Comparison of ENCODE assay signal across 1 cellular context in genomic region chr1:32775640-32776337, GRCh38.
TF ChIP-seq lines count a peak whose summit lies in the region.

No MANE protein-coding gene starts in this region.

TF ChIP-seq in HEK293, 187 proteins besides CTCF, POLR2A, EP300 and RAD21 (continued from another document):
- TF ChIP-seq PRDM10 (tag by site-specific recombination; IDR thresholded peaks at IDR 0.05) (peak; percentile 71), IKZF3 (tag by site-specific recombination; IDR thresholded peaks at IDR 0.05) (no peak), ZNF677 (tag by site-specific recombination; IDR thresholded peaks at IDR 0.05) (no peak), KLF17 (tag by site-specific recombination; IDR thresholded peaks at IDR 0.05) (0 out of 2 replicates have a peak, but pooled peaks have one; percentile 11), ZNF518A (tag by site-specific recombination; conservative IDR thresholded peaks at IDR 0.05; ENCODE audit: low read depth) (no peak), ZBTB20 (tag by site-specific recombination; IDR thresholded peaks at IDR 0.05) (peak; percentile 46; the same call in 1 of the 2 replicates), ZNF701 (tag by site-specific recombination; IDR thresholded peaks at IDR 0.05) (no peak), ZNF449 (tag by site-specific recombination; IDR thresholded peaks at IDR 0.05) (peak; percentile 35; the same call in 1 of the 2 replicates), ZNF148 (tag by site-specific recombination; IDR thresholded peaks at IDR 0.05; ENCODE audit: borderline replicate concordance) (no peak), PATZ1 (tag by site-specific recombination; IDR thresholded peaks at IDR 0.05) (peak; percentile 70), ZNF211 (tag by site-specific recombination; IDR thresholded peaks at IDR 0.05; ENCODE audit: low read depth) (no peak), ZNF311 (tag by site-specific recombination; IDR thresholded peaks at IDR 0.05; ENCODE audit: borderline replicate concordance) (no peak), ZNF398 (tag by site-specific recombination; IDR thresholded peaks at IDR 0.05) (0 out of 2 replicates have a peak, but pooled peaks have one; percentile 39)
